24 cellular contexts compared by ENCODE assay signal in genomic region chr19:51014242-51014641, GRCh38. TPM values are rescaled to one million over a fixed set of nuclear protein-coding genes. Genes with fewer than 3 reads are reported as not detected.
"Had no signal": no experiment of that assay in that cellular context is flagged by ENCODE, and none has a peak within 500 bp of the region (broad histone marks: within the 10 kb centered on the region; RNA-seq: fewer than 3 reads in every experiment).

No MANE protein-coding gene starts in this region.

- H3K27ac ChIP-seq: SJSA1, SK-N-MC had no signal

- H3K4me3 ChIP-seq: SJSA1, SK-N-MC had no signal

- H3K36me3 ChIP-seq: SJSA1 had no signal

- FAIRE-seq: RCC 7860 had no signal

- DNase-seq: IMR-90, KBM-7, MV-4-11, NCI-H1048, NCI-H1105, NCI-H1417, NCI-H1436 treated with DMSO at 0.1 percent for 48 hours, NCI-H1694, NCI-H187 treated with DMSO at 0.1 percent for 48 hours, NCI-H2081, NCI-H2107, NCI-H2227 treated with DMSO at 0.1 percent for 48 hours, NCI-H524 treated with DMSO at 0.1 percent for 48 hours, NCI-H69, NCI-H774, Right ventricle myocardium superior, RPMI8226, SIG-M5 had no signal

RNA-seq across cellular contexts. Expression of gene KLK10, which starts 5.3 kb away (rescaled TPM):
- total RNA-seq: IMR-90, LHCN-M2, MCF 10A, Right ventricle myocardium superior, SJSA1 had no signal
- polyA plus RNA-seq: IMR-90 had no signal

RNA-seq across cellular contexts. Expression of gene KLK11, which starts 12.2 kb away (rescaled TPM):
- total RNA-seq: IMR-90, LHCN-M2, MCF 10A, NCI-H460, Right ventricle myocardium superior, SJSA1 had no signal
- polyA plus RNA-seq: IMR-90 had no signal

RNA-seq across cellular contexts. Expression of gene KLK8, which starts 12.8 kb away (rescaled TPM):
- total RNA-seq: IMR-90, LHCN-M2, MCF 10A, NCI-H460, Right ventricle myocardium superior, SJSA1 had no signal
- polyA plus RNA-seq: IMR-90 had no signal

RNA-seq across cellular contexts. Expression of gene KLK12, which starts 20.6 kb away (rescaled TPM):
- total RNA-seq: IMR-90, LHCN-M2, MCF 10A, NCI-H460, Right ventricle myocardium superior, SJSA1 had no signal
- polyA plus RNA-seq: IMR-90 had no signal

RNA-seq across cellular contexts. Expression of gene KLK7, which starts 30.5 kb away (rescaled TPM):
- total RNA-seq: IMR-90, LHCN-M2, MCF 10A, NCI-H460, Right ventricle myocardium superior, SJSA1 had no signal
- polyA plus RNA-seq: IMR-90 had no signal
